Comparison of ENCODE assay signal across 11 cellular contexts in genomic region chr10:93757766-93758509, GRCh38. TPM values are rescaled to one million over a fixed set of nuclear protein-coding genes. Genes with fewer than 3 reads are reported as not detected.
A peak's percentile ranks its signal among the peaks of the same experiment; 100 is the strongest.
DNase-seq lines count a peak whose midpoint lies in the region; ATAC-seq and TF ChIP-seq lines count a peak whose summit lies in the region.
"Had no signal": no experiment of that assay in that cellular context is flagged by ENCODE, and none has a peak within 500 bp of the region (broad histone marks: within the 10 kb centered on the region; RNA-seq: fewer than 3 reads in every experiment).

TSS of gene LGI1 (plus strand) at chr10:93757936. CDS start at chr10:93758145, 209 bp downstream.

- no peaks in the 10 kb centered on the region for H3K36me3 Mint-ChIP-seq in CD4-positive, alpha-beta memory T cell
- no peaks in the 10 kb centered on the region for H3K36me3 Mint-ChIP-seq in activated T-helper 17 cell treated with anti-CD3 and anti-CD28 coated beads, Interleukin-2, amount 50 U/mL, for 72 hours (ENCODE audit: low read depth)

- TF ChIP-seq CTCF in parathyroid adenoma (IDR thresholded peaks at IDR 0.05) (no peak), spleen (IDR thresholded peaks at IDR 0.05 in 8 of 11, conservative IDR thresholded peaks at IDR 0.05 in 3 of 11) (no peak)

- no peak for ATAC-seq in GM21367 (IDR thresholded peaks at IDR 0.05; ENCODE audit: unreplicated experiment)
- ATAC-seq in activated T-helper 17 cell treated with anti-CD3 and anti-CD28 coated beads, Interleukin-2, amount 50 U/mL, for 72 hours (replicated peaks): no peak

- POLR2A ChIA-PET in CD4-positive, alpha-beta memory T cell (lab: Charles Lee; ENCODE audit: partially characterized antibody): no interaction called here

- H3K79me2 ChIP-seq in parathyroid adenoma: no peaks in the 10 kb centered on the region

- no peaks in the 10 kb centered on the region for H3K27me3 ChIP-seq in CD4-positive, alpha-beta memory T cell (ENCODE audit: insufficient read depth, low read length)
- H3K27me3 ChIP-seq in parathyroid adenoma (ENCODE audit: control insufficient read depth, insufficient read depth, low read length) (no peaks in the 10 kb centered on the region), spleen (replicated peaks in 1 of 7) (peaks cover 0 to 64% (median 10%) of the 10 kb centered on the region in 7 donors)
- H3K27me3 ChIP-seq: BLaER1 treated with 17β-estradiol and CSF1 and Interleukin-3, amounts not matched to agents 10 nM and 100 nM; pancreas had no signal

- no peak within 1 kb of the TSS for H3K27ac Mint-ChIP-seq in CD4-positive, alpha-beta memory T cell
- no peak within 1 kb of the TSS for H3K27ac Mint-ChIP-seq in activated T-helper 17 cell treated with anti-CD3 and anti-CD28 coated beads, Interleukin-2, amount 50 U/mL, for 72 hours

- DNase-seq in CD4-positive, alpha-beta memory T cell: no peak
- peak; percentile 36 to 91 (median 67) for DNase-seq in head of caudate nucleus
- no peak for DNase-seq in spleen
- no peak for DNase-seq in NCI-H2107 (lab: John Stamatoyannopoulos, UW)
- DNase-seq: KG1, pancreas had no signal

- peak within 1 kb of the TSS; percentile 26 for H2AFZ ChIP-seq in parathyroid adenoma

- CTCF ChIA-PET in CD4-positive, alpha-beta memory T cell (lab: Charles Lee; ENCODE audit: partially characterized antibody): no interaction called here

- H3K4me1 ChIP-seq in CD4-positive, alpha-beta memory T cell (ENCODE audit: insufficient read depth, low read length): no peaks in the 10 kb centered on the region
- H3K4me1 ChIP-seq in parathyroid adenoma (no peaks in the 10 kb centered on the region), spleen (peaks cover 0 to 11% (median 3%) of the 10 kb centered on the region in 6 donors)
- H3K4me1 ChIP-seq: BLaER1 treated with 17β-estradiol and CSF1 and Interleukin-3, amounts not matched to agents 10 nM and 100 nM; pancreas had no signal

- peaks cover 24 to 27% of the 10 kb centered on the region in 2 donors for H3K27me3 Mint-ChIP-seq in CD4-positive, alpha-beta memory T cell
- H3K27me3 Mint-ChIP-seq in activated T-helper 17 cell treated with anti-CD3 and anti-CD28 coated beads, Interleukin-2, amount 50 U/mL, for 72 hours: peaks cover 41% of the 10 kb centered on the region

- H3K9ac ChIP-seq in parathyroid adenoma: no peak within 1 kb of the TSS
- H3K9ac ChIP-seq: BLaER1 treated with 17β-estradiol and CSF1 and Interleukin-3, amounts not matched to agents 10 nM and 100 nM had no signal

- H3K4me3 ChIP-seq in CD4-positive, alpha-beta memory T cell (ENCODE audit: low read length in 2 of 2): no peak within 1 kb of the TSS
- H3K4me3 ChIP-seq in parathyroid adenoma (ENCODE audit: low read depth, low read length) (peak within 1 kb of the TSS; percentile 18), spleen (no peak within 1 kb of the TSS)
- H3K4me3 ChIP-seq: BLaER1 treated with 17β-estradiol and CSF1 and Interleukin-3, amounts not matched to agents 10 nM and 100 nM; pancreas had no signal

- H3K4me3 Mint-ChIP-seq in CD4-positive, alpha-beta memory T cell: peak within 1 kb of the TSS in 5 of 8 donors; percentile 11 to 67 (median 21)
- H3K4me3 Mint-ChIP-seq in activated T-helper 17 cell treated with anti-CD3 and anti-CD28 coated beads, Interleukin-2, amount 50 U/mL, for 72 hours: no peak within 1 kb of the TSS

- H3K27ac ChIP-seq in CD4-positive, alpha-beta memory T cell (ENCODE audit: low read depth, low read length): no peak within 1 kb of the TSS
- H3K27ac ChIP-seq in angular gyrus (ENCODE audit: low read depth, low read length) (peak within 1 kb of the TSS; percentile 90), parathyroid adenoma (no peak within 1 kb of the TSS), spleen (no peak within 1 kb of the TSS)
- H3K27ac ChIP-seq: BLaER1 treated with 17β-estradiol and CSF1 and Interleukin-3, amounts not matched to agents 10 nM and 100 nM; pancreas had no signal

- WGBS in spleen, 5 donors: 17 to 25% (median 20%) methylated on average over 17 of the region's 17 CpGs

- no peaks in the 10 kb centered on the region for H3K36me3 ChIP-seq in CD4-positive, alpha-beta memory T cell (ENCODE audit: insufficient read depth, low read length)
- no peaks in the 10 kb centered on the region for H3K36me3 ChIP-seq in parathyroid adenoma (ENCODE audit: control insufficient read depth, insufficient read depth, low read length)
- H3K36me3 ChIP-seq in spleen: no peaks in the 10 kb centered on the region
- H3K36me3 ChIP-seq: BLaER1 treated with 17β-estradiol and CSF1 and Interleukin-3, amounts not matched to agents 10 nM and 100 nM; pancreas had no signal

- H3K4me2 ChIP-seq in parathyroid adenoma (ENCODE audit: low read length): peak within 1 kb of the TSS; percentile 41
- H3K4me2 ChIP-seq: BLaER1 treated with 17β-estradiol and CSF1 and Interleukin-3, amounts not matched to agents 10 nM and 100 nM had no signal

- H3K9me3 ChIP-seq in CD4-positive, alpha-beta memory T cell (ENCODE audit: control insufficient read depth in 1 of 2, low read length in 2 of 2): no peaks in the 10 kb centered on the region
- H3K9me3 ChIP-seq in parathyroid adenoma (ENCODE audit: control insufficient read depth, low read length): no peaks in the 10 kb centered on the region
- no peaks in the 10 kb centered on the region for H3K9me3 ChIP-seq in spleen
- H3K9me3 ChIP-seq: BLaER1 treated with 17β-estradiol and CSF1 and Interleukin-3, amounts not matched to agents 10 nM and 100 nM; pancreas had no signal

- H3K4me1 Mint-ChIP-seq in CD4-positive, alpha-beta memory T cell: peaks cover 5 to 7% (median 7%) of the 10 kb centered on the region in 4 donors
- H3K4me1 Mint-ChIP-seq in activated T-helper 17 cell treated with anti-CD3 and anti-CD28 coated beads, Interleukin-2, amount 50 U/mL, for 72 hours: peaks cover 5% of the 10 kb centered on the region

- TF ChIP-seq POLR2A in spleen (IDR thresholded peaks at IDR 0.05): no peak

- intact Hi-C loops in CD4-positive, alpha-beta memory T cell (cut with micrococcal nuclease): no loop called here
- intact Hi-C loops in head of caudate nucleus (cut with DNase I) (loop anchor here (10.0 kb wide), 1 partner anchor 53 kb away; the partner anchor contains the start of gene FRA10AC1), spleen (cut with DNase I; ENCODE audit: low total_unique reads) (no loop called here)

- peaks cover 0 to 1% (median 0%) of the 10 kb centered on the region in 8 donors for H3K9me3 Mint-ChIP-seq in CD4-positive, alpha-beta memory T cell
- H3K9me3 Mint-ChIP-seq in activated T-helper 17 cell treated with anti-CD3 and anti-CD28 coated beads, Interleukin-2, amount 50 U/mL, for 72 hours: no peaks in the 10 kb centered on the region

RNA-seq across cellular contexts. Expression of gene LGI1, which starts in this region (rescaled TPM):
- total RNA-seq in CD4-positive, alpha-beta memory T cell: not detected
- polyA plus RNA-seq in CD4-positive, alpha-beta memory T cell: not detected
- not detected for total RNA-seq in spleen
- polyA plus RNA-seq in spleen: under 1 TPM in 1 of 3 donors, not detected in 2; 0.16 TPM
- total RNA-seq in activated T-helper 17 cell treated with anti-CD3 and anti-CD28 coated beads, Interleukin-2, amount 50 U/mL, for 72 hours: not detected
- total RNA-seq: pancreas had no signal

Comparison
In these comparisons a context has a peak if more than half of its experiments do, and no peak if none do; other contexts are left out.
1. DNase-seq: peak in head of caudate nucleus (42 of 42); none in CD4-positive, alpha-beta memory T cell (0 of 5), spleen (single experiment) and NCI-H2107 (single experiment).